Comparison of ENCODE assay signal across 2 cellular contexts in genomic region chr1:184456189-184456588, GRCh38.
TF ChIP-seq lines count a peak whose summit lies in the region.

No MANE protein-coding gene starts in this region.

TF ChIP-seq in GM23338, 12 proteins besides CTCF, POLR2A, EP300 and RAD21:
- TF ChIP-seq REST (IDR thresholded peaks at IDR 0.05; ENCODE audit: unreplicated experiment): no peak
- no peak for TF ChIP-seq JUNB (IDR thresholded peaks at IDR 0.05; ENCODE audit: unreplicated experiment)
- no peak for TF ChIP-seq CREB1 (CRISPR knock-in tag; IDR thresholded peaks at IDR 0.05; ENCODE audit: low read depth)
- TF ChIP-seq ZNF114 (CRISPR knock-in tag; IDR thresholded peaks at IDR 0.05): no peak
- no peak for TF ChIP-seq EZH2phosphoT487 (IDR thresholded peaks at IDR 0.05; ENCODE audit: unreplicated experiment)
- TF ChIP-seq ZNF331 (CRISPR knock-in tag; IDR thresholded peaks at IDR 0.05; ENCODE audit: low read depth): no peak
- TF ChIP-seq, protein P1, sequence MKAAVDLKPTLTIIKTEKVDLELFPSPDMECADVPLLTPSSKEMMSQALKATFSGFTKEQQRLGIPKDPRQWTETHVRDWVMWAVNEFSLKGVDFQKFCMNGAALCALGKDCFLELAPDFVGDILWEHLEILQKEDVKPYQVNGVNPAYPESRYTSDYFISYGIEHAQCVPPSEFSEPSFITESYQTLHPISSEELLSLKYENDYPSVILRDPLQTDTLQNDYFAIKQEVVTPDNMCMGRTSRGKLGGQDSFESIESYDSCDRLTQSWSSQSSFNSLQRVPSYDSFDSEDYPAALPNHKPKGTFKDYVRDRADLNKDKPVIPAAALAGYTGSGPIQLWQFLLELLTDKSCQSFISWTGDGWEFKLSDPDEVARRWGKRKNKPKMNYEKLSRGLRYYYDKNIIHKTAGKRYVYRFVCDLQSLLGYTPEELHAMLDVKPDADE (IDR thresholded peaks at IDR 0.05): no peak
- TF ChIP-seq, protein P2, sequence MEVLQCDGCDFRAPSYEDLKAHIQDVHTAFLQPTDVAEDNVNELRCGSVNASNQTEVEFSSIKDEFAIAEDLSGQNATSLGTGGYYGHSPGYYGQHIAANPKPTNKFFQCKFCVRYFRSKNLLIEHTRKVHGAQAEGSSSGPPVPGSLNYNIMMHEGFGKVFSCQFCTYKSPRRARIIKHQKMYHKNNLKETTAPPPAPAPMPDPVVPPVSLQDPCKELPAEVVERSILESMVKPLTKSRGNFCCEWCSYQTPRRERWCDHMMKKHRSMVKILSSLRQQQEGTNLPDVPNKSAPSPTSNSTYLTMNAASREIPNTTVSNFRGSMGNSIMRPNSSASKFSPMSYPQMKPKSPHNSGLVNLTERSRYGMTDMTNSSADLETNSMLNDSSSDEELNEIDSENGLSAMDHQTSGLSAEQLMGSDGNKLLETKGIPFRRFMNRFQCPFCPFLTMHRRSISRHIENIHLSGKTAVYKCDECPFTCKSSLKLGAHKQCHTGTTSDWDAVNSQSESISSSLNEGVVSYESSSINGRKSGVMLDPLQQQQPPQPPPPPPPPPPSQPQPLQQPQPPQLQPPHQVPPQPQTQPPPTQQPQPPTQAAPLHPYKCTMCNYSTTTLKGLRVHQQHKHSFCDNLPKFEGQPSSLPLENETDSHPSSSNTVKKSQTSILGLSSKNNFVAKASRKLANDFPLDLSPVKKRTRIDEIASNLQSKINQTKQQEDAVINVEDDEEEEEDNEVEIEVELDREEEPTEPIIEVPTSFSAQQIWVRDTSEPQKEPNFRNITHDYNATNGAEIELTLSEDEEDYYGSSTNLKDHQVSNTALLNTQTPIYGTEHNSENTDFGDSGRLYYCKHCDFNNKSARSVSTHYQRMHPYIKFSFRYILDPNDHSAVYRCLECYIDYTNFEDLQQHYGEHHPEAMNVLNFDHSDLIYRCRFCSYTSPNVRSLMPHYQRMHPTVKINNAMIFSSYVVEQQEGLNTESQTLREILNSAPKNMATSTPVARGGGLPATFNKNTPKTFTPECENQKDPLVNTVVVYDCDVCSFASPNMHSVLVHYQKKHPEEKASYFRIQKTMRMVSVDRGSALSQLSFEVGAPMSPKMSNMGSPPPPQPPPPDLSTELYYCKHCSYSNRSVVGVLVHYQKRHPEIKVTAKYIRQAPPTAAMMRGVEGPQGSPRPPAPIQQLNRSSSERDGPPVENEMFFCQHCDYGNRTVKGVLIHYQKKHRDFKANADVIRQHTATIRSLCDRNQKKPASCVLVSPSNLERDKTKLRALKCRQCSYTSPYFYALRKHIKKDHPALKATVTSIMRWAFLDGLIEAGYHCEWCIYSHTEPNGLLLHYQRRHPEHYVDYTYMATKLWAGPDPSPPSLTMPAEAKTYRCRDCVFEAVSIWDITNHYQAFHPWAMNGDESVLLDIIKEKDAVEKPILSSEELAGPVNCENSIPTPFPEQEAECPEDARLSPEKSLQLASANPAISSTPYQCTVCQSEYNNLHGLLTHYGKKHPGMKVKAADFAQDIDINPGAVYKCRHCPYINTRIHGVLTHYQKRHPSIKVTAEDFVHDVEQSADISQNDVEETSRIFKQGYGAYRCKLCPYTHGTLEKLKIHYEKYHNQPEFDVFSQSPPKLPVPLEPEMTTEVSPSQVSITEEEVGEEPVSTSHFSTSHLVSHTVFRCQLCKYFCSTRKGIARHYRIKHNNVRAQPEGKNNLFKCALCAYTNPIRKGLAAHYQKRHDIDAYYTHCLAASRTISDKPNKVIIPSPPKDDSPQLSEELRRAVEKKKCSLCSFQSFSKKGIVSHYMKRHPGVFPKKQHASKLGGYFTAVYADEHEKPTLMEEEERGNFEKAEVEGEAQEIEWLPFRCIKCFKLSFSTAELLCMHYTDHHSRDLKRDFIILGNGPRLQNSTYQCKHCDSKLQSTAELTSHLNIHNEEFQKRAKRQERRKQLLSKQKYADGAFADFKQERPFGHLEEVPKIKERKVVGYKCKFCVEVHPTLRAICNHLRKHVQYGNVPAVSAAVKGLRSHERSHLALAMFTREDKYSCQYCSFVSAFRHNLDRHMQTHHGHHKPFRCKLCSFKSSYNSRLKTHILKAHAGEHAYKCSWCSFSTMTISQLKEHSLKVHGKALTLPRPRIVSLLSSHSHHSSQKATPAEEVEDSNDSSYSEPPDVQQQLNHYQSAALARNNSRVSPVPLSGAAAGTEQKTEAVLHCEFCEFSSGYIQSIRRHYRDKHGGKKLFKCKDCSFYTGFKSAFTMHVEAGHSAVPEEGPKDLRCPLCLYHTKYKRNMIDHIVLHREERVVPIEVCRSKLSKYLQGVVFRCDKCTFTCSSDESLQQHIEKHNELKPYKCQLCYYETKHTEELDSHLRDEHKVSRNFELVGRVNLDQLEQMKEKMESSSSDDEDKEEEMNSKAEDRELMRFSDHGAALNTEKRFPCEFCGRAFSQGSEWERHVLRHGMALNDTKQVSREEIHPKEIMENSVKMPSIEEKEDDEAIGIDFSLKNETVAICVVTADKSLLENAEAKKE (CRISPR knock-in tag; IDR thresholded peaks at IDR 0.05): no peak
- no peak for TF ChIP-seq NANOG (IDR thresholded peaks at IDR 0.05; ENCODE audit: borderline replicate concordance)
- TF ChIP-seq EZH2 (IDR thresholded peaks at IDR 0.05; ENCODE audit: low read depth, unreplicated experiment): no peak
- TF ChIP-seq POLR2AphosphoS5 (IDR thresholded peaks at IDR 0.05; ENCODE audit: low read depth): no peak
- no peak for TF ChIP-seq STAT1 (IDR thresholded peaks at IDR 0.05; ENCODE audit: unreplicated experiment)

TF ChIP-seq in WTC11, 78 proteins besides CTCF, POLR2A, EP300 and RAD21 (continued from another document):
- TF ChIP-seq, protein P3, sequence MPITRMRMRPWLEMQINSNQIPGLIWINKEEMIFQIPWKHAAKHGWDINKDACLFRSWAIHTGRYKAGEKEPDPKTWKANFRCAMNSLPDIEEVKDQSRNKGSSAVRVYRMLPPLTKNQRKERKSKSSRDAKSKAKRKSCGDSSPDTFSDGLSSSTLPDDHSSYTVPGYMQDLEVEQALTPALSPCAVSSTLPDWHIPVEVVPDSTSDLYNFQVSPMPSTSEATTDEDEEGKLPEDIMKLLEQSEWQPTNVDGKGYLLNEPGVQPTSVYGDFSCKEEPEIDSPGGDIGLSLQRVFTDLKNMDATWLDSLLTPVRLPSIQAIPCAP (CRISPR knock-in tag; IDR thresholded peaks at IDR 0.05): no peak
- TF ChIP-seq ZNF396 (CRISPR knock-in tag; IDR thresholded peaks at IDR 0.05; ENCODE audit: borderline replicate concordance) (no peak), FOXK1 (CRISPR knock-in tag; IDR thresholded peaks at IDR 0.05) (no peak), PRRX2 (CRISPR knock-in tag; IDR thresholded peaks at IDR 0.05) (no peak)
